In the genomic region with DNA sequence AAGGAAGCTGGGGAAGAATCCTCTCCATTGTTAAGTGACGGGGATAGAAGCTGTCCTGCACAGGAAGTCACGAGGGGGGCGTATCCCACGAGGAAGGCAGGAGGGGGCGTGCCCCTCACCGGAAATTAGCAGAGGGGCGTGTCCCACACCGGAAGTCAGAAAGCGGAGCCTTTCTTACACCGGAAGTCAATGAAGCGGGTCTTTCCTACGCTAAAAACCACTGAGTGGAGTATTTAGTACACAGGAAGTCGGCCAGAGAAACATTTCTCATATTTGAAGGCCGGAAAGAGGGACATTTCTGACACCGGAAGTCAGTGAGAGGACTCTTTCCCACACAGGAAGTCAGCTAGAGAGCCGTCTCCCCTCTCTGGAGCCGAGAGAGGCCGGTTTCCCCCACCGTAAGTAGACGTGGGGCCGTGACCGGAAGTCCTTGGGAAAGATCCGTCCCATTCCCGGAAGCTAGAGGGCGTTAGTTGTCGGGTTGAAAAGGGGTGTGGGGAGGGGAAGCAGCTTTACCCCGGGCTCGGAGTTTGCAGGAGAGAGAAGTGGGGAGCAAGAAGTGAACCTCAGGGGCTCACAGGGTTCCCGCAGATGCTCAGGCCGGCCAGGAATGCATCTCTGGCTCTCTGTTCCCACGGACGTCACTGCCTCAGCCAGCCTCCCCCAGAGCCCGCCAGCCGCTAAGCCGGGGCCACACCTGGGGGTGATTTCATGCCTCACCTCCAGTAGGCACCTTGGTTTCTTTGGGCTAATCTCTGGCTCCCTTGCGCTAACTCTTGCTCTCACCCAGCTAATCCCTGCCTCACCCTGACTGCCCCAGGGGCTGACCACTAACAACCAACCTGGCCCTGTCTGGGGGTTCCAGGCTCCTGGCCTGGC, we compare ENCODE assay signal across 1 cellular context.
TF ChIP-seq lines count a peak whose summit lies in the region.

No MANE protein-coding gene starts in this region.

TF ChIP-seq in H1, 55 proteins besides CTCF, POLR2A, EP300 and RAD21 (continues in another document):
- TF ChIP-seq NRF1 (IDR thresholded peaks at IDR 0.05; ENCODE audit: low read depth, low read length) (no peak), CHD2 (IDR thresholded peaks at IDR 0.05; ENCODE audit: low read length) (no peak), RBBP5 (IDR thresholded peaks at IDR 0.05; ENCODE audit: borderline replicate concordance, low read depth, low read length) (peak; percentile 49; the same call in 1 of the 2 replicates), POU5F1 (IDR thresholded peaks at IDR 0.05; ENCODE audit: low read depth, low read length) (no peak), CREB1 (IDR thresholded peaks at IDR 0.05) (no peak), EGR1 (IDR thresholded peaks at IDR 0.05; ENCODE audit: borderline replicate concordance, low read depth, low read length) (no peak; the same call in 1 of the 2 replicates), ASH2L (IDR thresholded peaks at IDR 0.05; ENCODE audit: low read length) (peak; percentile 69), JUND (IDR thresholded peaks at IDR 0.05; ENCODE audit: low read length) (no peak), SRF (IDR thresholded peaks at IDR 0.05; ENCODE audit: low read depth, low read length) (no peak), SIRT6 (IDR thresholded peaks at IDR 0.05; ENCODE audit: low read length) (no peak), YY1 (IDR thresholded peaks at IDR 0.05; ENCODE audit: low read depth, low read length) (no peak), PHF8 (conservative IDR thresholded peaks at IDR 0.05; ENCODE audit: low read depth, low read length) (peak; percentile 55; the same call in 1 of the 2 replicates), SUZ12 (IDR thresholded peaks at IDR 0.05; ENCODE audit: low read length) (no peak), TAF7 (optimal IDR thresholded peaks at IDR 0.05; ENCODE audit: borderline replicate concordance, low read depth, low read length) (peak; percentile 15), EZH2 (IDR thresholded peaks at IDR 0.05; ENCODE audit: low read depth, low read length, severe bottlenecking) (no peak), TAF1 (IDR thresholded peaks at IDR 0.05; ENCODE audit: low read depth, low read length) (peak; percentile 40; the same call in 1 of the 2 replicates), RNF2 (IDR thresholded peaks at IDR 0.05; ENCODE audit: borderline replicate concordance, low read depth, low read length, missing control alignments, poor library complexity, severe bottlenecking) (no peak), MAFK (IDR thresholded peaks at IDR 0.05; ENCODE audit: low read depth, low read length) (no peak), HDAC6 (IDR thresholded peaks at IDR 0.05; ENCODE audit: low read depth, low read length) (no peak), RXRA (IDR thresholded peaks at IDR 0.05; ENCODE audit: insufficient read depth, low read depth, low read length) (no peak), BRCA1 (IDR thresholded peaks at IDR 0.05; ENCODE audit: low read depth, low read length) (no peak), TBP (IDR thresholded peaks at IDR 0.05; ENCODE audit: low read depth, low read length) (peak; percentile 47; the same call in 1 of the 2 replicates), HDAC2 (IDR thresholded peaks at IDR 0.05; ENCODE audit: borderline replicate concordance in 1 of 2, low read depth in 2 of 2, low read length in 2 of 2) (no peak; a peak in 1 of 4 replicates), BACH1 (IDR thresholded peaks at IDR 0.05; ENCODE audit: low read length) (no peak; the same call in 1 of the 2 replicates), SIN3A (conservative IDR thresholded peaks at IDR 0.05 in 1 of 2, IDR thresholded peaks at IDR 0.05 in 1 of 2; ENCODE audit: low read depth in 1 of 2, low read length in 2 of 2) (peak in 1 of 2 experiments; percentile 93; a peak in 2 of 4 replicates), GABPA (IDR thresholded peaks at IDR 0.05; ENCODE audit: borderline replicate concordance, insufficient read depth, low read length) (peak; percentile 93), TEAD4 (IDR thresholded peaks at IDR 0.05; ENCODE audit: low read depth, low read length) (peak; percentile 52; the same call in 1 of the 2 replicates), SAP30 (IDR thresholded peaks at IDR 0.05; ENCODE audit: insufficient read depth, insufficient replicate concordance, low read length) (peak; percentile 31), SP1 (IDR thresholded peaks at IDR 0.05; ENCODE audit: low read depth, low read length) (0 out of 2 replicates have a peak, but pooled peaks have one; percentile 4), RFX5 (IDR thresholded peaks at IDR 0.05; ENCODE audit: borderline replicate concordance, low read depth, low read length) (no peak), SP4 (IDR thresholded peaks at IDR 0.05; ENCODE audit: low read length) (peak; percentile 57; the same call in 1 of the 2 replicates), SIX5 (IDR thresholded peaks at IDR 0.05; ENCODE audit: low read depth, low read length) (no peak), CEBPB (IDR thresholded peaks at IDR 0.05; ENCODE audit: low read depth, low read length) (no peak), NANOG (IDR thresholded peaks at IDR 0.05; ENCODE audit: insufficient read depth, low read depth, low read length, poor library complexity, severe bottlenecking) (no peak), ZNF274 (IDR thresholded peaks at IDR 0.05; ENCODE audit: borderline replicate concordance, extremely low read depth, low read length) (no peak), KDM4A (IDR thresholded peaks at IDR 0.05; ENCODE audit: low read depth, low read length, severe bottlenecking) (peak; percentile 64), TCF12 (IDR thresholded peaks at IDR 0.05; ENCODE audit: low read depth, low read length) (no peak), FOSL1 (IDR thresholded peaks at IDR 0.05; ENCODE audit: insufficient read depth, low read depth, low read length) (no peak), CBX5 (IDR thresholded peaks at IDR 0.05; ENCODE audit: low read depth, low read length) (no peak), CHD1 (IDR thresholded peaks at IDR 0.05; ENCODE audit: low read depth, low read length) (no peak), SP2 (IDR thresholded peaks at IDR 0.05; ENCODE audit: low read length) (no peak), POLR2AphosphoS5 (IDR thresholded peaks at IDR 0.05; ENCODE audit: low read depth, low read length) (peak; percentile 75; the same call in 1 of the 2 replicates), GTF2F1 (IDR thresholded peaks at IDR 0.05; ENCODE audit: borderline replicate concordance, low read depth, low read length) (no peak), CBX8 (IDR thresholded peaks at IDR 0.05; ENCODE audit: borderline replicate concordance, low read depth, low read length) (no peak), KDM1A (IDR thresholded peaks at IDR 0.05; ENCODE audit: borderline replicate concordance, low read length) (no peak), BCL11A (IDR thresholded peaks at IDR 0.05; ENCODE audit: low read depth in 2 of 2, low read length in 2 of 2) (no peak), KDM5A (IDR thresholded peaks at IDR 0.05; ENCODE audit: low read length) (no peak)
- TF ChIP-seq, protein P1, sequence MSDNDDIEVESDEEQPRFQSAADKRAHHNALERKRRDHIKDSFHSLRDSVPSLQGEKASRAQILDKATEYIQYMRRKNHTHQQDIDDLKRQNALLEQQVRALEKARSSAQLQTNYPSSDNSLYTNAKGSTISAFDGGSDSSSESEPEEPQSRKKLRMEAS (IDR thresholded peaks at IDR 0.05) = peak; percentile 64; the same call in 1 of the 2 replicates
- TF ChIP-seq, protein P2, sequence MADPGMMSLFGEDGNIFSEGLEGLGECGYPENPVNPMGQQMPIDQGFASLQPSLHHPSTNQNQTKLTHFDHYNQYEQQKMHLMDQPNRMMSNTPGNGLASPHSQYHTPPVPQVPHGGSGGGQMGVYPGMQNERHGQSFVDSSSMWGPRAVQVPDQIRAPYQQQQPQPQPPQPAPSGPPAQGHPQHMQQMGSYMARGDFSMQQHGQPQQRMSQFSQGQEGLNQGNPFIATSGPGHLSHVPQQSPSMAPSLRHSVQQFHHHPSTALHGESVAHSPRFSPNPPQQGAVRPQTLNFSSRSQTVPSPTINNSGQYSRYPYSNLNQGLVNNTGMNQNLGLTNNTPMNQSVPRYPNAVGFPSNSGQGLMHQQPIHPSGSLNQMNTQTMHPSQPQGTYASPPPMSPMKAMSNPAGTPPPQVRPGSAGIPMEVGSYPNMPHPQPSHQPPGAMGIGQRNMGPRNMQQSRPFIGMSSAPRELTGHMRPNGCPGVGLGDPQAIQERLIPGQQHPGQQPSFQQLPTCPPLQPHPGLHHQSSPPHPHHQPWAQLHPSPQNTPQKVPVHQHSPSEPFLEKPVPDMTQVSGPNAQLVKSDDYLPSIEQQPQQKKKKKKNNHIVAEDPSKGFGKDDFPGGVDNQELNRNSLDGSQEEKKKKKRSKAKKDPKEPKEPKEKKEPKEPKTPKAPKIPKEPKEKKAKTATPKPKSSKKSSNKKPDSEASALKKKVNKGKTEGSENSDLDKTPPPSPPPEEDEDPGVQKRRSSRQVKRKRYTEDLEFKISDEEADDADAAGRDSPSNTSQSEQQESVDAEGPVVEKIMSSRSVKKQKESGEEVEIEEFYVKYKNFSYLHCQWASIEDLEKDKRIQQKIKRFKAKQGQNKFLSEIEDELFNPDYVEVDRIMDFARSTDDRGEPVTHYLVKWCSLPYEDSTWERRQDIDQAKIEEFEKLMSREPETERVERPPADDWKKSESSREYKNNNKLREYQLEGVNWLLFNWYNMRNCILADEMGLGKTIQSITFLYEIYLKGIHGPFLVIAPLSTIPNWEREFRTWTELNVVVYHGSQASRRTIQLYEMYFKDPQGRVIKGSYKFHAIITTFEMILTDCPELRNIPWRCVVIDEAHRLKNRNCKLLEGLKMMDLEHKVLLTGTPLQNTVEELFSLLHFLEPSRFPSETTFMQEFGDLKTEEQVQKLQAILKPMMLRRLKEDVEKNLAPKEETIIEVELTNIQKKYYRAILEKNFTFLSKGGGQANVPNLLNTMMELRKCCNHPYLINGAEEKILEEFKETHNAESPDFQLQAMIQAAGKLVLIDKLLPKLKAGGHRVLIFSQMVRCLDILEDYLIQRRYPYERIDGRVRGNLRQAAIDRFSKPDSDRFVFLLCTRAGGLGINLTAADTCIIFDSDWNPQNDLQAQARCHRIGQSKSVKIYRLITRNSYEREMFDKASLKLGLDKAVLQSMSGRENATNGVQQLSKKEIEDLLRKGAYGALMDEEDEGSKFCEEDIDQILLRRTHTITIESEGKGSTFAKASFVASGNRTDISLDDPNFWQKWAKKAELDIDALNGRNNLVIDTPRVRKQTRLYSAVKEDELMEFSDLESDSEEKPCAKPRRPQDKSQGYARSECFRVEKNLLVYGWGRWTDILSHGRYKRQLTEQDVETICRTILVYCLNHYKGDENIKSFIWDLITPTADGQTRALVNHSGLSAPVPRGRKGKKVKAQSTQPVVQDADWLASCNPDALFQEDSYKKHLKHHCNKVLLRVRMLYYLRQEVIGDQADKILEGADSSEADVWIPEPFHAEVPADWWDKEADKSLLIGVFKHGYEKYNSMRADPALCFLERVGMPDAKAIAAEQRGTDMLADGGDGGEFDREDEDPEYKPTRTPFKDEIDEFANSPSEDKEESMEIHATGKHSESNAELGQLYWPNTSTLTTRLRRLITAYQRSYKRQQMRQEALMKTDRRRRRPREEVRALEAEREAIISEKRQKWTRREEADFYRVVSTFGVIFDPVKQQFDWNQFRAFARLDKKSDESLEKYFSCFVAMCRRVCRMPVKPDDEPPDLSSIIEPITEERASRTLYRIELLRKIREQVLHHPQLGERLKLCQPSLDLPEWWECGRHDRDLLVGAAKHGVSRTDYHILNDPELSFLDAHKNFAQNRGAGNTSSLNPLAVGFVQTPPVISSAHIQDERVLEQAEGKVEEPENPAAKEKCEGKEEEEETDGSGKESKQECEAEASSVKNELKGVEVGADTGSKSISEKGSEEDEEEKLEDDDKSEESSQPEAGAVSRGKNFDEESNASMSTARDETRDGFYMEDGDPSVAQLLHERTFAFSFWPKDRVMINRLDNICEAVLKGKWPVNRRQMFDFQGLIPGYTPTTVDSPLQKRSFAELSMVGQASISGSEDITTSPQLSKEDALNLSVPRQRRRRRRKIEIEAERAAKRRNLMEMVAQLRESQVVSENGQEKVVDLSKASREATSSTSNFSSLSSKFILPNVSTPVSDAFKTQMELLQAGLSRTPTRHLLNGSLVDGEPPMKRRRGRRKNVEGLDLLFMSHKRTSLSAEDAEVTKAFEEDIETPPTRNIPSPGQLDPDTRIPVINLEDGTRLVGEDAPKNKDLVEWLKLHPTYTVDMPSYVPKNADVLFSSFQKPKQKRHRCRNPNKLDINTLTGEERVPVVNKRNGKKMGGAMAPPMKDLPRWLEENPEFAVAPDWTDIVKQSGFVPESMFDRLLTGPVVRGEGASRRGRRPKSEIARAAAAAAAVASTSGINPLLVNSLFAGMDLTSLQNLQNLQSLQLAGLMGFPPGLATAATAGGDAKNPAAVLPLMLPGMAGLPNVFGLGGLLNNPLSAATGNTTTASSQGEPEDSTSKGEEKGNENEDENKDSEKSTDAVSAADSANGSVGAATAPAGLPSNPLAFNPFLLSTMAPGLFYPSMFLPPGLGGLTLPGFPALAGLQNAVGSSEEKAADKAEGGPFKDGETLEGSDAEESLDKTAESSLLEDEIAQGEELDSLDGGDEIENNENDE (IDR thresholded peaks at IDR 0.05; ENCODE audit: insufficient replicate concordance, low read length) = no peak
- TF ChIP-seq, protein P3, sequence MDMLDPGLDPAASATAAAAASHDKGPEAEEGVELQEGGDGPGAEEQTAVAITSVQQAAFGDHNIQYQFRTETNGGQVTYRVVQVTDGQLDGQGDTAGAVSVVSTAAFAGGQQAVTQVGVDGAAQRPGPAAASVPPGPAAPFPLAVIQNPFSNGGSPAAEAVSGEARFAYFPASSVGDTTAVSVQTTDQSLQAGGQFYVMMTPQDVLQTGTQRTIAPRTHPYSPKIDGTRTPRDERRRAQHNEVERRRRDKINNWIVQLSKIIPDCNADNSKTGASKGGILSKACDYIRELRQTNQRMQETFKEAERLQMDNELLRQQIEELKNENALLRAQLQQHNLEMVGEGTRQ (IDR thresholded peaks at IDR 0.05; ENCODE audit: low read length) = peak; percentile 22; the same call in 1 of the 2 replicates
- TF ChIP-seq, protein P4, sequence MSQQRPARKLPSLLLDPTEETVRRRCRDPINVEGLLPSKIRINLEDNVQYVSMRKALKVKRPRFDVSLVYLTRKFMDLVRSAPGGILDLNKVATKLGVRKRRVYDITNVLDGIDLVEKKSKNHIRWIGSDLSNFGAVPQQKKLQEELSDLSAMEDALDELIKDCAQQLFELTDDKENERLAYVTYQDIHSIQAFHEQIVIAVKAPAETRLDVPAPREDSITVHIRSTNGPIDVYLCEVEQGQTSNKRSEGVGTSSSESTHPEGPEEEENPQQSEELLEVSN (IDR thresholded peaks at IDR 0.05) = 0 out of 2 replicates have a peak, but pooled peaks have one; percentile 13
- TF ChIP-seq, protein P5, sequence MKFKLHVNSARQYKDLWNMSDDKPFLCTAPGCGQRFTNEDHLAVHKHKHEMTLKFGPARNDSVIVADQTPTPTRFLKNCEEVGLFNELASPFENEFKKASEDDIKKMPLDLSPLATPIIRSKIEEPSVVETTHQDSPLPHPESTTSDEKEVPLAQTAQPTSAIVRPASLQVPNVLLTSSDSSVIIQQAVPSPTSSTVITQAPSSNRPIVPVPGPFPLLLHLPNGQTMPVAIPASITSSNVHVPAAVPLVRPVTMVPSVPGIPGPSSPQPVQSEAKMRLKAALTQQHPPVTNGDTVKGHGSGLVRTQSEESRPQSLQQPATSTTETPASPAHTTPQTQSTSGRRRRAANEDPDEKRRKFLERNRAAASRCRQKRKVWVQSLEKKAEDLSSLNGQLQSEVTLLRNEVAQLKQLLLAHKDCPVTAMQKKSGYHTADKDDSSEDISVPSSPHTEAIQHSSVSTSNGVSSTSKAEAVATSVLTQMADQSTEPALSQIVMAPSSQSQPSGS (IDR thresholded peaks at IDR 0.05; ENCODE audit: low read length) = peak; percentile 78; the same call in 1 of the 2 replicates
- TF ChIP-seq, protein P6, sequence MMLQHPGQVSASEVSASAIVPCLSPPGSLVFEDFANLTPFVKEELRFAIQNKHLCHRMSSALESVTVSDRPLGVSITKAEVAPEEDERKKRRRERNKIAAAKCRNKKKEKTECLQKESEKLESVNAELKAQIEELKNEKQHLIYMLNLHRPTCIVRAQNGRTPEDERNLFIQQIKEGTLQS (IDR thresholded peaks at IDR 0.05; ENCODE audit: insufficient read depth, low read depth, low read length) = no peak
